ENCODE assay signal across 8 cellular contexts in the genomic region with DNA sequence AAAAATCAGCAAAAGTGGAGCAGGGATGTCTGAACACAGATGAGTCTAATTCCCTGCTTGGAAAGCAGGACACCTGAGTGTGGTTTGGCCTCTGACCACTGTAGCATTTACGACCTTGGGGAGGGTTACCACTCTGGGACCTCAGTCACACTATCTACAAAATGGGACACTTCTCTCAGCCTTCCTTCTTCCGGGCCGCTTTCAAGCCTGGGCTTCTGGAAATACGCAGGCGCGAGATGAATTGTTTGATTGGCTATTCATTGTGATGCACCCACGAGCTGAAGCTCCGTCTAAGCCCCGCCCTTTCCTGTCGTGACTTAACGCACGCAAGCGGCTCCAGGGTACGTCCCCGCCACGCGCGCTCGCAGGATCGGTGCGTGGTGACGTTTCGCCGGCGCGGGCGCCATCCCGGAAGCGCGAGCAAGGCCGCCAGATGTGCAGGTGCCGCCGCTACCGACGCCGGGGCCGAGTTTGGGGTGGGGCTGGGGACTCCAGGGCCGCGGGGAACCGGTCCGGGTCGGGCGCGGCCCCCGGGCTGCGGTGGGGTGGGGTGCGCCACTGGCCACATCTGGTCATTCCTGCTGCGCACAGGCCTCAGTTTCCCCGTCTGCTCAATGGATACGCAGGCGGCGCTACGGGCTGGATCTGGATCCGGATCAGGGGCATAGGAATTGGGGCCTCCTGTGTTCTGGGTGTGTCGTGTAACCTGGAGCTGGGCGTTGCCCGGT. TPM values are rescaled to one million over a fixed set of nuclear protein-coding genes. Genes with fewer than 3 reads are reported as not detected.
DNase-seq lines count a peak whose midpoint lies in the region; ATAC-seq and TF ChIP-seq lines count a peak whose summit lies in the region.

A gene with protein sequence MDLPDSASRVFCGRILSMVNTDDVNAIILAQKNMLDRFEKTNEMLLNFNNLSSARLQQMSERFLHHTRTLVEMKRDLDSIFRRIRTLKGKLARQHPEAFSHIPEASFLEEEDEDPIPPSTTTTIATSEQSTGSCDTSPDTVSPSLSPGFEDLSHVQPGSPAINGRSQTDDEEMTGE (plus strand): TSS at position 397 of the 728 bp plus-strand sequence. CDS start 4,187 bp downstream, outside the sequence.

- DNase-seq in GM13977 (ENCODE audit: low spot score) (peak; percentile 99), NCI-H1694 treated with DMSO at 0.1 percent for 48 hours (lab: John Stamatoyannopoulos, UW) (peak; percentile 97), T-helper 17 cell (peak; percentile 95 to 96 (median 95)), amygdala (lab: John Stamatoyannopoulos, UW) (peak; percentile 41 to 98 (median 94)), left ventricle myocardium superior (peak; percentile 98), prostate gland (ENCODE audit: low spot score) (peak; percentile 96)

- intact Hi-C loops in left ventricle myocardium superior (cut with micrococcal nuclease) = no loop called here
- intact Hi-C loops in prostate gland (cut with DNase I) = loop anchor here (5.0 kb wide), 1 partner anchor 35 kb away; the partner anchor contains the start of gene ELL

- H3K9me3 ChIP-seq in T-helper 17 cell (ENCODE audit: control insufficient read depth, low read length, poor library complexity, severe bottlenecking) = no peaks in the 10 kb centered on the region
- H3K9me3 ChIP-seq in prostate gland = no peaks in the 10 kb centered on the region

- peak within 1 kb of the TSS; percentile 59 to 87 for H3K4me3 ChIP-seq in prostate gland
- H3K4me3 ChIP-seq in urinary bladder (ENCODE audit: low read depth, low read length) = peak within 1 kb of the TSS; percentile 95

- H3K4me1 ChIP-seq in prostate gland (replicated peaks) (peaks cover 7% of the 10 kb centered on the region), urinary bladder (ENCODE audit: insufficient read depth) (no peaks in the 10 kb centered on the region)

- under 1% methylated on average over 46 of the region's 57 CpGs for WGBS in prostate gland
- under 1% methylated on average over 57 of the region's 57 CpGs for WGBS in urinary bladder

- peak within 1 kb of the TSS; percentile 92 for H3K4me3 Mint-ChIP-seq in T-helper 17 cell

- H3K27me3 ChIP-seq in prostate gland (replicated peaks; ENCODE audit: insufficient read depth) = no peaks in the 10 kb centered on the region

- no peaks in the 10 kb centered on the region for H3K36me3 ChIP-seq in prostate gland
- no peaks in the 10 kb centered on the region for H3K36me3 ChIP-seq in urinary bladder (ENCODE audit: insufficient read depth)

- peaks cover 17% of the 10 kb centered on the region for H3K4me1 Mint-ChIP-seq in T-helper 17 cell

- ATAC-seq in HG02884 (IDR thresholded peaks at IDR 0.05; ENCODE audit: unreplicated experiment) (peak; percentile 84), T-helper 17 cell (peak; percentile 99), left ventricle myocardium superior (peak; percentile 98)

- in situ Hi-C loops in GM13977 (cut with MboI; ENCODE audit: low pct_unique_long_range_greater_than_20kb, low sequenced_read_pairs, unreplicated experiment) = no loop called here

- TF ChIP-seq CTCF in GM13977 (IDR thresholded peaks at IDR 0.05; ENCODE audit: extremely low read depth, insufficient read depth, missing control alignments) (no peak), prostate gland (IDR thresholded peaks at IDR 0.05) (no peak)

- TF ChIP-seq POLR2A in prostate gland (IDR thresholded peaks at IDR 0.05) = peak; percentile 84

- H3K27me3 Mint-ChIP-seq in T-helper 17 cell = no peaks in the 10 kb centered on the region

- peak within 1 kb of the TSS; percentile 94 for H3K27ac Mint-ChIP-seq in T-helper 17 cell

- H3K36me3 Mint-ChIP-seq in T-helper 17 cell (ENCODE audit: low read depth) = no peaks in the 10 kb centered on the region

- H3K27ac ChIP-seq in prostate gland = peak within 1 kb of the TSS; percentile 87
- H3K27ac ChIP-seq in urinary bladder (ENCODE audit: low read depth) = peak within 1 kb of the TSS; percentile 94

RNA-seq across cellular contexts. Expression of the gene that starts here (rescaled TPM):
- total RNA-seq in T-helper 17 cell = 10 to 100 TPM; 69.6 to 78.5 TPM
- total RNA-seq in left ventricle myocardium superior = 43.9 TPM
- 100 to 1,000 TPM; 115 to 130 TPM for total RNA-seq in prostate gland
- 33.8 TPM for total RNA-seq in urinary bladder
- polyA plus RNA-seq in urinary bladder = 120 TPM

Comparison
In these comparisons a context has a peak if more than half of its experiments do, and no peak if none do; other contexts are left out.
1. Peak in every context shown above with its lines: DNase-seq, ATAC-seq, H3K4me3 ChIP-seq and H3K27ac ChIP-seq.